21 cellular contexts compared by ENCODE assay signal in genomic region chr9:135138078-135138855, GRCh38. TPM values are rescaled to one million over a fixed set of nuclear protein-coding genes. Genes with fewer than 3 reads are reported as not detected.
DNase-seq lines count a peak whose midpoint lies in the region; ATAC-seq lines count a peak whose summit lies in the region.
"Had no signal": no experiment of that assay in that cellular context is flagged by ENCODE, and none has a peak within 500 bp of the region (broad histone marks: within the 10 kb centered on the region; RNA-seq: fewer than 3 reads in every experiment).

No MANE protein-coding gene starts in this region.

- no peak overlapping the region for H3K27ac Mint-ChIP-seq in activated naive CD8-positive, alpha-beta T cell treated with anti-CD3 and anti-CD28 coated beads, Interleukin-2, amount 50 U/mL, for 24 hours
- H3K27ac Mint-ChIP-seq in activated naive CD8-positive, alpha-beta T cell treated with anti-CD3 and anti-CD28 coated beads for 36 hours: no peak overlapping the region
- H3K27ac Mint-ChIP-seq in stimulated activated memory B cell treated with anti-CD40 and anti-IgM and Interleukin-4, amounts not matched to agents 10 μg/mL and 1 μg/mL and 100 μg/mL, for 72 hours: no peak overlapping the region
- H3K27ac Mint-ChIP-seq: B cell; CD4-positive, alpha-beta T cell; HFFc6; IgD-negative memory B cell had no signal

- peaks cover 8% of the 10 kb centered on the region; the same call in 1 of the 2 replicates for H3K4me1 ChIP-seq in iPS-20b (ENCODE audit: insufficient read depth, low read length)

- no peaks in the 10 kb centered on the region for H3K4me1 Mint-ChIP-seq in activated naive CD8-positive, alpha-beta T cell treated with anti-CD3 and anti-CD28 coated beads, Interleukin-2, amount 50 U/mL, for 24 hours
- no peaks in the 10 kb centered on the region for H3K4me1 Mint-ChIP-seq in activated naive CD8-positive, alpha-beta T cell treated with anti-CD3 and anti-CD28 coated beads for 36 hours
- H3K4me1 Mint-ChIP-seq in stimulated activated memory B cell treated with anti-CD40 and anti-IgM and Interleukin-4, amounts not matched to agents 10 μg/mL and 1 μg/mL and 100 μg/mL, for 72 hours: no peaks in the 10 kb centered on the region
- H3K4me1 Mint-ChIP-seq: B cell, IgD-negative memory B cell had no signal

- no peak overlapping the region for H3K4me3 Mint-ChIP-seq in activated naive CD8-positive, alpha-beta T cell treated with anti-CD3 and anti-CD28 coated beads, Interleukin-2, amount 50 U/mL, for 24 hours
- H3K4me3 Mint-ChIP-seq in activated naive CD8-positive, alpha-beta T cell treated with anti-CD3 and anti-CD28 coated beads for 36 hours: no peak overlapping the region
- H3K4me3 Mint-ChIP-seq in stimulated activated memory B cell treated with anti-CD40 and anti-IgM and Interleukin-4, amounts not matched to agents 10 μg/mL and 1 μg/mL and 100 μg/mL, for 72 hours: no peak overlapping the region
- H3K4me3 Mint-ChIP-seq: B cell; CD4-positive, alpha-beta T cell; HFFc6; IgD-negative memory B cell had no signal

- H3K9ac ChIP-seq in iPS-20b (ENCODE audit: low read depth, low read length): no peak overlapping the region

- H3K27me3 Mint-ChIP-seq in activated naive CD8-positive, alpha-beta T cell treated with anti-CD3 and anti-CD28 coated beads, Interleukin-2, amount 50 U/mL, for 24 hours: peaks cover 9% of the 10 kb centered on the region
- peaks cover 4% of the 10 kb centered on the region for H3K27me3 Mint-ChIP-seq in activated naive CD8-positive, alpha-beta T cell treated with anti-CD3 and anti-CD28 coated beads for 36 hours
- H3K27me3 Mint-ChIP-seq in stimulated activated memory B cell treated with anti-CD40 and anti-IgM and Interleukin-4, amounts not matched to agents 10 μg/mL and 1 μg/mL and 100 μg/mL, for 72 hours: peaks cover 23% of the 10 kb centered on the region

- peak; percentile 35 for ATAC-seq in activated naive CD8-positive, alpha-beta T cell treated with anti-CD3 and anti-CD28 coated beads, Interleukin-2, amount 50 U/mL, for 24 hours
- no peak for ATAC-seq in stimulated activated memory B cell treated with anti-CD40 and anti-IgM and Interleukin-4, amounts not matched to agents 10 μg/mL and 1 μg/mL and 100 μg/mL, for 72 hours
- no peak for ATAC-seq in GM18498 (IDR thresholded peaks at IDR 0.05; ENCODE audit: unreplicated experiment)

- H3K36me3 ChIP-seq in iPS-20b (ENCODE audit: insufficient read depth, low read depth, low read length): no peaks in the 10 kb centered on the region
- H3K36me3 ChIP-seq: MG63 had no signal

- H3K27me3 ChIP-seq in iPS-20b (ENCODE audit: insufficient read depth, low read length): no peaks in the 10 kb centered on the region
- H3K27me3 ChIP-seq: MG63 had no signal

- no peaks in the 10 kb centered on the region for H3K36me3 Mint-ChIP-seq in activated naive CD8-positive, alpha-beta T cell treated with anti-CD3 and anti-CD28 coated beads, Interleukin-2, amount 50 U/mL, for 24 hours (ENCODE audit: low read depth)
- H3K36me3 Mint-ChIP-seq in activated naive CD8-positive, alpha-beta T cell treated with anti-CD3 and anti-CD28 coated beads for 36 hours: no peaks in the 10 kb centered on the region
- H3K36me3 Mint-ChIP-seq in stimulated activated memory B cell treated with anti-CD40 and anti-IgM and Interleukin-4, amounts not matched to agents 10 μg/mL and 1 μg/mL and 100 μg/mL, for 72 hours: no peaks in the 10 kb centered on the region
- H3K36me3 Mint-ChIP-seq: IgD-negative memory B cell had no signal

- H3K4me3 ChIP-seq in iPS-20b (ENCODE audit: low read length): no peak overlapping the region
- H3K4me3 ChIP-seq: MG63 had no signal

- no peaks in the 10 kb centered on the region for H3K9me3 Mint-ChIP-seq in activated naive CD8-positive, alpha-beta T cell treated with anti-CD3 and anti-CD28 coated beads, Interleukin-2, amount 50 U/mL, for 24 hours
- no peaks in the 10 kb centered on the region for H3K9me3 Mint-ChIP-seq in activated naive CD8-positive, alpha-beta T cell treated with anti-CD3 and anti-CD28 coated beads for 36 hours
- H3K9me3 Mint-ChIP-seq in stimulated activated memory B cell treated with anti-CD40 and anti-IgM and Interleukin-4, amounts not matched to agents 10 μg/mL and 1 μg/mL and 100 μg/mL, for 72 hours: no peaks in the 10 kb centered on the region
- H3K9me3 Mint-ChIP-seq: CD4-positive, alpha-beta T cell had no signal

- peak overlapping the region; percentile 90 for H3K27ac ChIP-seq in angular gyrus (ENCODE audit: low read depth, low read length)
- peak overlapping the region; percentile 16 for H3K27ac ChIP-seq in iPS-20b (ENCODE audit: low read length)
- H3K27ac ChIP-seq in temporal lobe (ENCODE audit: low read depth, low read length): peak overlapping the region; percentile 84

- no peak for DNase-seq in activated naive CD8-positive, alpha-beta T cell treated with anti-CD3 and anti-CD28 coated beads, Interleukin-2, amount 50 U/mL, for 24 hours
- no peak for DNase-seq in activated naive CD8-positive, alpha-beta T cell treated with anti-CD3 and anti-CD28 coated beads for 36 hours
- DNase-seq in amygdala (lab: John Stamatoyannopoulos, UW): no peak
- DNase-seq: CD4-positive, alpha-beta T cell; HFFc6; Kasumi-1; NCI-H1048; NCI-H1436 treated with DMSO at 0.1 percent for 48 hours; NCI-H2029; NCI-H510A; NK-92 treated with Interleukin-12 subunit alpha and Interleukin-12 subunit beta, amount 100 ng/mL, for 24 hours had no signal

- H3K9me3 ChIP-seq in iPS-20b (ENCODE audit: insufficient read depth, low read depth, low read length): peaks cover 17% of the 10 kb centered on the region

RNA-seq across cellular contexts. Expression of gene OLFM1, which starts 50.8 kb away (rescaled TPM):
- not detected for total RNA-seq in activated naive CD8-positive, alpha-beta T cell treated with anti-CD3 and anti-CD28 coated beads for 36 hours
- 75.5 TPM for total RNA-seq in temporal lobe
- total RNA-seq: B cell; CD4-positive, alpha-beta T cell; HT-29; OCI-LY7 had no signal

Comparison
In these comparisons a context has a peak if more than half of its experiments do, and no peak if none do; other contexts are left out.
1. H3K27ac ChIP-seq: peak in every context shown above with its lines; median percentile 90 in angular gyrus; 84 in temporal lobe; 16 in iPS-20b.
2. RNA of gene OLFM1, which starts 50.8 kb away (total RNA-seq): 75.5 TPM in temporal lobe (single experiment); not detected in activated naive CD8-positive, alpha-beta T cell treated with anti-CD3 and anti-CD28 coated beads for 36 hours; every median in the first group is over 10 times any median in the second.